9 cellular contexts compared by ENCODE assay signal in genomic region chr21:17780539-17780938, GRCh38. TPM values are rescaled to one million over a fixed set of nuclear protein-coding genes. Genes with fewer than 3 reads are reported as not detected.
A peak's percentile ranks its signal among the peaks of the same experiment; 100 is the strongest.
DNase-seq lines count a peak whose midpoint lies in the region; ATAC-seq, FAIRE-seq and TF ChIP-seq lines count a peak whose summit lies in the region.
"Had no signal": no experiment of that assay in that cellular context is flagged by ENCODE, and none has a peak within 500 bp of the region (broad histone marks: within the 10 kb centered on the region; RNA-seq: fewer than 3 reads in every experiment).

No MANE protein-coding gene starts in this region.

- H3K4me1 ChIP-seq in KMS-11 (ENCODE audit: low read depth, poor library complexity, severe bottlenecking) (peaks cover 100% of the 10 kb centered on the region), thyroid gland (no peaks in the 10 kb centered on the region)
- H3K4me1 ChIP-seq: pancreas had no signal

- no peak overlapping the region; the same call in 1 of the 2 replicates for H3K9ac ChIP-seq in KMS-11

- H3K36me3 ChIP-seq in KMS-11 (ENCODE audit: insufficient read depth) (no peaks in the 10 kb centered on the region), thyroid gland (peaks cover under 1 to 3% of the 10 kb centered on the region in 2 donors)

- TF ChIP-seq CTCF in KMS-11 (conservative IDR thresholded peaks at IDR 0.05; ENCODE audit: low read depth, low read length), result no peak
- no peak for TF ChIP-seq CTCF in thyroid gland (IDR thresholded peaks at IDR 0.05)

- no peaks in the 10 kb centered on the region for H4K20me1 ChIP-seq in KMS-11 (ENCODE audit: insufficient read depth)

- peak overlapping the region; percentile 45 for H3K27ac ChIP-seq in KMS-11
- no peak overlapping the region for H3K27ac ChIP-seq in thyroid gland
- H3K27ac ChIP-seq: pancreas had no signal

- no peak overlapping the region for H3K4me3 ChIP-seq in KMS-11 (IDR thresholded peaks at IDR 0.05; ENCODE audit: insufficient read depth, low read depth, low read length)
- H3K4me3 ChIP-seq in thyroid gland (replicated peaks in 1 of 3), result no peak overlapping the region
- H3K4me3 ChIP-seq: pancreas had no signal

- peak; percentile 85 for FAIRE-seq in GM12891 (lab: Jason Lieb, UNC)
- FAIRE-seq: pancreas had no signal

- 78 to 82% methylated on average over 6 of the region's 6 CpGs for WGBS in thyroid gland, 2 donors

- TF ChIP-seq POLR2A in GM12891 (IDR thresholded peaks at IDR 0.05; ENCODE audit: low read depth, low read length) (no peak), thyroid gland (IDR thresholded peaks at IDR 0.05) (no peak)

- DNase-seq in GM12891 (ENCODE audit: insufficient read length, low spot score), result no peak
- DNase-seq in astrocyte of the hippocampus (ENCODE audit: low read depth, low spot score), result peak; percentile 28
- DNase-seq in epidermal melanocyte (ENCODE audit: insufficient read length, low spot score), result no peak
- DNase-seq in thyroid gland, result no peak
- DNase-seq in NCI-H1092 treated with DMSO at 0.1 percent for 48 hours (lab: John Stamatoyannopoulos, UW), result no peak
- DNase-seq in HCEC 1CT, result no peak
- DNase-seq: pancreas had no signal

- intact Hi-C loops in thyroid gland (cut with DNase I), result no loop called here

- peak overlapping the region; percentile 91 for H3K4me2 ChIP-seq in KMS-11

- H2AFZ ChIP-seq in KMS-11 (ENCODE audit: low read depth), result peak overlapping the region; percentile 29; the same call in 1 of the 2 replicates

- no peaks in the 10 kb centered on the region for H3K79me2 ChIP-seq in KMS-11 (ENCODE audit: insufficient read depth, low read depth)

- no peaks in the 10 kb centered on the region for H3K9me3 ChIP-seq in thyroid gland
- H3K9me3 ChIP-seq: pancreas had no signal

- ATAC-seq in GM21576 (IDR thresholded peaks at IDR 0.05; ENCODE audit: unreplicated experiment), result peak; percentile 32

- H3K27me3 ChIP-seq in KMS-11 (ENCODE audit: insufficient read depth, low read depth) (no peaks in the 10 kb centered on the region), thyroid gland (no peaks in the 10 kb centered on the region)
- H3K27me3 ChIP-seq: pancreas had no signal

TF ChIP-seq in GM12891, 5 proteins besides CTCF, POLR2A, EP300 and RAD21:
- TF ChIP-seq PAX5 (IDR thresholded peaks at IDR 0.05; ENCODE audit: insufficient read depth, low read length, severe bottlenecking) (no peak), POLR2AphosphoS5 (IDR thresholded peaks at IDR 0.05; ENCODE audit: low read depth, low read length) (no peak), POU2F2 (IDR thresholded peaks at IDR 0.05; ENCODE audit: low read depth, low read length) (no peak), SPI1 (IDR thresholded peaks at IDR 0.05; ENCODE audit: low read depth, low read length) (0 out of 2 replicates have a peak, but pooled peaks have one; percentile 5), TAF1 (IDR thresholded peaks at IDR 0.05; ENCODE audit: low read depth, low read length) (no peak)

RNA-seq across cellular contexts. Expression of gene C21orf91, which starts 38.6 kb away (rescaled TPM):
- polyA plus RNA-seq in GM12891 (2012; ENCODE audit: low read depth, missing spikeins), result 11.2 TPM
- 10 to 100 TPM in 2 of 4 donors, 1 to 10 TPM in 2; 8.6 to 19.6 (median 11.9) TPM for total RNA-seq in thyroid gland
